ENCODE assay signal across 11 cellular contexts in genomic region chr7:114083714-114084113, GRCh38.
DNase-seq lines count a peak whose midpoint lies in the region; ATAC-seq and TF ChIP-seq lines count a peak whose summit lies in the region.
"Had no signal": no experiment of that assay in that cellular context is flagged by ENCODE, and none has a peak within 500 bp of the region (broad histone marks: within the 10 kb centered on the region; RNA-seq: fewer than 3 reads in every experiment).

No MANE protein-coding gene starts in this region.

- peak overlapping the region; percentile 93 for H3K27ac ChIP-seq in psoas muscle
- H3K27ac ChIP-seq: GM23248, parathyroid adenoma had no signal

- H3K27me3 Mint-ChIP-seq in glutamatergic neuron (ENCODE audit: unreplicated experiment) = peaks cover 20% of the 10 kb centered on the region

- no peaks in the 10 kb centered on the region for H3K36me3 Mint-ChIP-seq in glutamatergic neuron (ENCODE audit: unreplicated experiment)

- ATAC-seq in psoas muscle = no peak
- ATAC-seq in HG02981 (IDR thresholded peaks at IDR 0.05; ENCODE audit: unreplicated experiment) = no peak
- ATAC-seq in HG03039 (IDR thresholded peaks at IDR 0.05; ENCODE audit: unreplicated experiment) = no peak
- no peak for ATAC-seq in GM19455 (IDR thresholded peaks at IDR 0.05; ENCODE audit: unreplicated experiment)
- no peak for ATAC-seq in GM21423 (IDR thresholded peaks at IDR 0.05; ENCODE audit: unreplicated experiment)

- peaks cover 16% of the 10 kb centered on the region for H3K9me3 Mint-ChIP-seq in glutamatergic neuron (ENCODE audit: unreplicated experiment)

- H3K27me3 ChIP-seq in psoas muscle (ENCODE audit: insufficient read depth in 3 of 3, low read length in 2 of 3) = no peaks in the 10 kb centered on the region

- no peaks in the 10 kb centered on the region for H3K36me3 ChIP-seq in psoas muscle (ENCODE audit: insufficient read depth in 1 of 2, low read depth in 1 of 2)

- DNase-seq in GM13976 (ENCODE audit: low spot score) = peak; percentile 30
- DNase-seq in RPMI8226 = peak; percentile 47
- DNase-seq in glutamatergic neuron = no peak
- DNase-seq in psoas muscle = no peak
- DNase-seq: activated CD8-positive, alpha-beta memory T cell treated with anti-CD3 and anti-CD28 coated beads, Interleukin-2, amount 50 U/mL, for 48 hours had no signal

- H3K9me3 ChIP-seq in psoas muscle = no peaks in the 10 kb centered on the region

- H3K4me3 Mint-ChIP-seq in glutamatergic neuron (ENCODE audit: unreplicated experiment) = peak overlapping the region; percentile 79

- in situ Hi-C loops in GM13976 (cut with MboI; ENCODE audit: low sequenced_read_pairs, unreplicated experiment) = no loop called here

- H3K4me1 Mint-ChIP-seq in glutamatergic neuron (ENCODE audit: low read depth, unreplicated experiment) = peaks cover 25% of the 10 kb centered on the region

- intact Hi-C loops in psoas muscle (cut with DNase I) = loop anchor here (2.0 to 10.0 kb wide), 6 partner anchors 166 to 581 kb away; partner anchors contain the start of genes FOXP2 (in 2 of the 2) and PPP1R3A (in 2 of the 2)

- 13 to 27% (median 23%) methylated on average over 14 of the region's 14 CpGs for WGBS in psoas muscle, 3 donors

- TF ChIP-seq CTCF in GM13976 (IDR thresholded peaks at IDR 0.05; ENCODE audit: borderline replicate concordance, control extremely low read depth, extremely low read depth, insufficient read depth, missing control alignments) (no peak), glutamatergic neuron (IDR thresholded peaks at IDR 0.05; ENCODE audit: partially characterized antibody, unreplicated experiment) (no peak), psoas muscle (IDR thresholded peaks at IDR 0.05) (no peak)

- H3K4me3 ChIP-seq in psoas muscle = peak overlapping the region; percentile 85

- peak overlapping the region; percentile 88 for H3K27ac Mint-ChIP-seq in glutamatergic neuron (ENCODE audit: unreplicated experiment)

- H3K4me1 ChIP-seq in psoas muscle = no peaks in the 10 kb centered on the region
- H3K4me1 ChIP-seq: parathyroid adenoma had no signal

Comparison
In these comparisons a context has a peak if more than half of its experiments do, and no peak if none do; other contexts are left out.
1. DNase-seq: peak in GM13976 (single experiment) and RPMI8226 (single experiment); none in glutamatergic neuron (single experiment) and psoas muscle (0 of 2).